ENCODE assay signal across 19 cellular contexts in genomic region chr12:89664441-89664840, GRCh38. TPM values are rescaled to one million over a fixed set of nuclear protein-coding genes. Genes with fewer than 3 reads are reported as not detected.
DNase-seq lines count a peak whose midpoint lies in the region; ATAC-seq and TF ChIP-seq lines count a peak whose summit lies in the region.
"Had no signal": no experiment of that assay in that cellular context is flagged by ENCODE, and none has a peak within 500 bp of the region (broad histone marks: within the 10 kb centered on the region; RNA-seq: fewer than 3 reads in every experiment).

No MANE protein-coding gene starts in this region.

- no peak overlapping the region for H2BK120ac ChIP-seq in mesendoderm (ENCODE audit: low read depth, low read length)

- peaks cover 9% of the 10 kb centered on the region for H3K79me1 ChIP-seq in mesendoderm (ENCODE audit: low read length)

- H3K36me3 ChIP-seq in SK-N-SH (replicated peaks in 1 of 2; ENCODE audit: control insufficient read depth in 1 of 2, insufficient read depth in 2 of 2, low read length in 1 of 2) (no peaks in the 10 kb centered on the region), KMS-11 (ENCODE audit: insufficient read depth) (no peaks in the 10 kb centered on the region), mesendoderm (ENCODE audit: control insufficient read depth, insufficient read depth, low read length) (no peaks in the 10 kb centered on the region)
- H3K36me3 ChIP-seq: right atrium auricular region had no signal

- H3F3A ChIP-seq in SK-N-SH (replicated peaks; ENCODE audit: insufficient read depth), result no peaks in the 10 kb centered on the region

- no peak overlapping the region for H4K8ac ChIP-seq in mesendoderm (ENCODE audit: low read depth, low read length)

- H3K56ac ChIP-seq in mesendoderm (ENCODE audit: low read length), result no peak overlapping the region

- CTCF ChIA-PET in SK-N-SH (lab: Yijun Ruan, JAX), result no interaction called here
- CTCF ChIA-PET in activated CD4-positive, alpha-beta memory T cell treated with anti-CD3 and anti-CD28 coated beads, Interleukin-2, amount 10 ng/mL, durations not matched to agents 7 days and 5 days (lab: Charles Lee), result interaction anchor here (1.4 kb wide), 1 partner anchor 45 kb away, joined by 3 read pairs; no protein-coding TSS in a partner anchor

- H3K27ac ChIP-seq in SK-N-SH (ENCODE audit: low read depth in 2 of 2, low read length in 1 of 2) (peak overlapping the region in 1 of 2 experiments; percentile 22; a peak in 2 of 4 replicates), KMS-11 (no peak overlapping the region), mesendoderm (ENCODE audit: low read depth, low read length) (no peak overlapping the region)

- H3K18ac ChIP-seq in mesendoderm (ENCODE audit: low read length), result no peak overlapping the region

- no peak for TF ChIP-seq EP300 in SK-N-SH (IDR thresholded peaks at IDR 0.05; ENCODE audit: borderline replicate concordance in 1 of 2, low read depth in 1 of 2, low read length in 1 of 2)

- no peak overlapping the region for H4K5ac ChIP-seq in mesendoderm (ENCODE audit: low read length)

- DNase-seq in SK-N-SH (no peak), mesendoderm (peak; percentile 33), occipital lobe (lab: John Stamatoyannopoulos, UW) (no peak)
- DNase-seq in activated CD4-positive, alpha-beta memory T cell treated with anti-CD3 and anti-CD28 coated beads, Interleukin-2, amount 10 ng/mL, durations not matched to agents 7 days and 5 days, result no peak
- DNase-seq: activated CD4-positive, alpha-beta T cell treated with anti-CD3 and anti-CD28 coated beads, Interleukin-2, amount 10 ng/mL, durations not matched to agents 7 days and 5 days; anterior cingulate cortex; KG1; NCI-H1048; NCI-H2029 treated with DMSO at 0.1 percent for 48 hours; NCI-H510A; nucleus accumbens had no signal

- no peaks in the 10 kb centered on the region for H3K9me3 Mint-ChIP-seq in activated naive CD8-positive, alpha-beta T cell (ENCODE audit: low read depth)
- no peaks in the 10 kb centered on the region for H3K9me3 Mint-ChIP-seq in activated CD4-positive, alpha-beta memory T cell treated with anti-CD3 and anti-CD28 coated beads, Interleukin-2, amount 10 ng/mL, durations not matched to agents 7 days and 5 days
- H3K9me3 Mint-ChIP-seq: central memory CD8-positive, alpha-beta T cell had no signal

- H2BK15ac ChIP-seq in mesendoderm (replicated peaks; ENCODE audit: low read depth), result no peak overlapping the region

- H4K20me1 ChIP-seq in SK-N-SH (ENCODE audit: insufficient read depth), result no peaks in the 10 kb centered on the region
- no peaks in the 10 kb centered on the region for H4K20me1 ChIP-seq in KMS-11 (ENCODE audit: insufficient read depth)

- H3K9me2 ChIP-seq in SK-N-SH, result peaks cover 4% of the 10 kb centered on the region; the same call in 1 of the 2 replicates

- no peak overlapping the region for H2AK5ac ChIP-seq in mesendoderm (ENCODE audit: low read length)

- TF ChIP-seq RAD21 in SK-N-SH (IDR thresholded peaks at IDR 0.05; ENCODE audit: low read length), result no peak

- no peak overlapping the region for H3K4ac ChIP-seq in mesendoderm (ENCODE audit: low read depth, low read length)

- H3K27me3 ChIP-seq in SK-N-SH (ENCODE audit: insufficient read depth) (no peaks in the 10 kb centered on the region), KMS-11 (ENCODE audit: insufficient read depth, low read depth) (no peaks in the 10 kb centered on the region), mesendoderm (ENCODE audit: insufficient read depth, low read length, poor library complexity) (no peaks in the 10 kb centered on the region)
- H3K27me3 ChIP-seq: BLaER1 treated with 17β-estradiol and CSF1 and Interleukin-3, amounts not matched to agents 10 nM and 100 nM; right atrium auricular region had no signal

- peaks cover 5% of the 10 kb centered on the region for H3K79me2 ChIP-seq in SK-N-SH (ENCODE audit: insufficient read depth)
- H3K79me2 ChIP-seq in KMS-11 (ENCODE audit: insufficient read depth, low read depth), result peaks cover 14% of the 10 kb centered on the region; the same call in 1 of the 2 replicates
- H3K79me2 ChIP-seq in mesendoderm (ENCODE audit: control insufficient read depth, insufficient read depth, low read length), result no peaks in the 10 kb centered on the region

- peaks cover 17% of the 10 kb centered on the region for H3K36me3 Mint-ChIP-seq in activated naive CD8-positive, alpha-beta T cell
- peaks cover 14% of the 10 kb centered on the region for H3K36me3 Mint-ChIP-seq in activated CD4-positive, alpha-beta memory T cell treated with anti-CD3 and anti-CD28 coated beads, Interleukin-2, amount 10 ng/mL, durations not matched to agents 7 days and 5 days (ENCODE audit: low read depth)

- H3K4me1 ChIP-seq in SK-N-SH (ENCODE audit: control insufficient read depth in 1 of 2, insufficient read depth in 2 of 2, low read depth in 1 of 2, low read length in 1 of 2) (peaks cover 5 to 20% of the 10 kb centered on the region in 2 experiments; a peak in 3 of 4 replicates), KMS-11 (ENCODE audit: low read depth, poor library complexity, severe bottlenecking) (peaks cover 13% of the 10 kb centered on the region), mesendoderm (ENCODE audit: control insufficient read depth, low read depth, low read length) (no peaks in the 10 kb centered on the region)

- H3K9ac ChIP-seq in SK-N-SH (no peak overlapping the region), KMS-11 (no peak overlapping the region), mesendoderm (ENCODE audit: low read length) (no peak overlapping the region)

- TF ChIP-seq CTCF in SK-N-SH (IDR thresholded peaks at IDR 0.05) (no peak), KMS-11 (conservative IDR thresholded peaks at IDR 0.05; ENCODE audit: low read depth, low read length) (no peak)

- H3K9me3 ChIP-seq in SK-N-SH, result no peaks in the 10 kb centered on the region
- H3K9me3 ChIP-seq: right atrium auricular region had no signal

- H3K4me1 Mint-ChIP-seq in activated naive CD8-positive, alpha-beta T cell (ENCODE audit: low read depth), result peaks cover 71% of the 10 kb centered on the region
- H3K4me1 Mint-ChIP-seq in activated CD4-positive, alpha-beta memory T cell treated with anti-CD3 and anti-CD28 coated beads, Interleukin-2, amount 10 ng/mL, durations not matched to agents 7 days and 5 days, result peaks cover 22% of the 10 kb centered on the region

- 83% methylated on average over 1 of the region's 1 CpG for WGBS in SK-N-SH (ENCODE audit: low lambda C conversion rate)
- WGBS in mesendoderm (ENCODE audit: extremely low coverage, insufficient coverage, low lambda C conversion rate), result no CpG with 5 or more reads among the region's 1 CpG

- H3K4me3 ChIP-seq in SK-N-SH (ENCODE audit: low read depth in 2 of 2, low read length in 1 of 2) (no peak overlapping the region), KMS-11 (IDR thresholded peaks at IDR 0.05; ENCODE audit: insufficient read depth, low read depth, low read length) (no peak overlapping the region), mesendoderm (ENCODE audit: low read length) (no peak overlapping the region)
- H3K4me3 ChIP-seq: BLaER1 treated with 17β-estradiol and CSF1 and Interleukin-3, amounts not matched to agents 10 nM and 100 nM; lung; right atrium auricular region had no signal

- POLR2A ChIA-PET in SK-N-SH (lab: Yijun Ruan, JAX), result no interaction called here
- POLR2A ChIA-PET in activated CD4-positive, alpha-beta memory T cell treated with anti-CD3 and anti-CD28 coated beads, Interleukin-2, amount 10 ng/mL, durations not matched to agents 7 days and 5 days (lab: Charles Lee), result interaction anchor here (1.2 kb wide), 1 partner anchor 44 kb away, joined by 5 read pairs; the partner anchor contains the start of gene ATP2B1

- peak overlapping the region; percentile 2 for H3K4me3 Mint-ChIP-seq in activated naive CD8-positive, alpha-beta T cell
- H3K4me3 Mint-ChIP-seq in activated CD4-positive, alpha-beta memory T cell treated with anti-CD3 and anti-CD28 coated beads, Interleukin-2, amount 10 ng/mL, durations not matched to agents 7 days and 5 days, result no peak overlapping the region
- H3K4me3 Mint-ChIP-seq: activated CD4-positive, alpha-beta T cell treated with anti-CD3 and anti-CD28 coated beads, Interleukin-2, amount 10 ng/mL, durations not matched to agents 7 days and 5 days had no signal

- ATAC-seq in SK-N-SH treated with all-trans-retinoic acid at 6 μM for 48 hours (peak; percentile 31), HG03520 (IDR thresholded peaks at IDR 0.05; ENCODE audit: unreplicated experiment) (no peak)

- no peak overlapping the region for H3K23ac ChIP-seq in mesendoderm (ENCODE audit: low read length)

- H3K27me3 Mint-ChIP-seq in activated naive CD8-positive, alpha-beta T cell, result no peaks in the 10 kb centered on the region
- H3K27me3 Mint-ChIP-seq in activated CD4-positive, alpha-beta memory T cell treated with anti-CD3 and anti-CD28 coated beads, Interleukin-2, amount 10 ng/mL, durations not matched to agents 7 days and 5 days, result no peaks in the 10 kb centered on the region
- H3K27me3 Mint-ChIP-seq: activated CD4-positive, alpha-beta T cell treated with anti-CD3 and anti-CD28 coated beads, Interleukin-2, amount 10 ng/mL, durations not matched to agents 7 days and 5 days; central memory CD8-positive, alpha-beta T cell had no signal

- H3K4me2 ChIP-seq in SK-N-SH, result no peak overlapping the region
- peak overlapping the region; percentile 25; the same call in 1 of the 2 replicates for H3K4me2 ChIP-seq in KMS-11
- H3K4me2 ChIP-seq in mesendoderm (ENCODE audit: low read length), result no peak overlapping the region

- no peak overlapping the region for H2BK5ac ChIP-seq in mesendoderm (ENCODE audit: low read length)

- H3K27ac Mint-ChIP-seq in activated naive CD8-positive, alpha-beta T cell, result peak overlapping the region; percentile 76
- no peak overlapping the region for H3K27ac Mint-ChIP-seq in activated CD4-positive, alpha-beta memory T cell treated with anti-CD3 and anti-CD28 coated beads, Interleukin-2, amount 10 ng/mL, durations not matched to agents 7 days and 5 days

- H2AFZ ChIP-seq in SK-N-SH (ENCODE audit: low read depth), result no peak overlapping the region
- no peak overlapping the region for H2AFZ ChIP-seq in KMS-11 (ENCODE audit: low read depth)

TF ChIP-seq in SK-N-SH treated with all-trans-retinoic acid at 6 μM for 48 hours, 23 proteins besides CTCF, POLR2A, EP300 and RAD21 (continues in another document):
- no peak for TF ChIP-seq ARNTL (CRISPR knock-in tag; IDR thresholded peaks at IDR 0.05; ENCODE audit: borderline replicate concordance, low read depth)
- no peak for TF ChIP-seq TOX (CRISPR knock-in tag; IDR thresholded peaks at IDR 0.05; ENCODE audit: borderline replicate concordance)

TF ChIP-seq in SK-N-SH, 30 proteins besides CTCF, POLR2A, EP300 and RAD21 (continues in another document):
- no peak for TF ChIP-seq NFIC (IDR thresholded peaks at IDR 0.05; ENCODE audit: borderline replicate concordance)

RNA-seq across cellular contexts. Expression of gene ATP2B1, which starts 44.2 kb away (rescaled TPM):
- 2.9 and 4.3 TPM in 2 replicates for polyA plus RNA-seq in SK-N-SH (2012; rRNA removed)
- 4.8 and 6.1 TPM in 2 replicates for polyA plus RNA-seq in SK-N-SH (2012; cell fraction: cytosol; rRNA removed)
- 10.1 and 10.3 TPM in 2 replicates for polyA plus RNA-seq in SK-N-SH (2012; cell fraction: nucleus; rRNA removed)
- 24.5 TPM for polyA plus RNA-seq in mesendoderm (2013, experiment 1 of 2)
- polyA plus RNA-seq in mesendoderm (2013, experiment 2 of 2), result 21.6 TPM
- total RNA-seq in activated CD4-positive, alpha-beta memory T cell treated with anti-CD3 and anti-CD28 coated beads, Interleukin-2, amount 10 ng/mL, durations not matched to agents 7 days and 5 days, result 10 to 100 TPM; 29.7 to 33.4 TPM
- 272 TPM for total RNA-seq in occipital lobe
